ENCODE assay signal across 9 cellular contexts in genomic region chr17:2084766-2085647, GRCh38. TPM values are rescaled to one million over a fixed set of nuclear protein-coding genes. Genes with fewer than 3 reads are reported as not detected.
A peak's percentile ranks its signal among the peaks of the same experiment; 100 is the strongest.
DNase-seq lines count a peak whose midpoint lies in the region; ATAC-seq and TF ChIP-seq lines count a peak whose summit lies in the region.
"Had no signal": no experiment of that assay in that cellular context is flagged by ENCODE, and none has a peak within 500 bp of the region (broad histone marks: within the 10 kb centered on the region; RNA-seq: fewer than 3 reads in every experiment).

No MANE protein-coding gene starts in this region.

- peaks cover 0 to 82% (median 0%) of the 10 kb centered on the region in 11 experiments; a peak in 8 of 22 replicates for H4K20me1 ChIP-seq in BLaER1 treated with 17β-estradiol and CSF1 and Interleukin-3, amounts not matched to agents 10 nM and 100 nM
- no peaks in the 10 kb centered on the region for H4K20me1 ChIP-seq in Karpas-422 (ENCODE audit: insufficient read depth, low read depth, low read length)

- POLR2A ChIA-PET in RWPE1 (lab: Yijun Ruan, JAX; ENCODE audit: low non-redundant PET): no interaction called here

- H3K27me3 ChIP-seq in BLaER1 treated with 17β-estradiol and CSF1 and Interleukin-3, amounts not matched to agents 10 nM and 100 nM: no peaks in the 10 kb centered on the region
- no peaks in the 10 kb centered on the region for H3K27me3 ChIP-seq in ovary
- H3K27me3 ChIP-seq in Karpas-422 (ENCODE audit: low read length): no peaks in the 10 kb centered on the region

- TF ChIP-seq POLR2A in ovary (IDR thresholded peaks at IDR 0.05): no peak

- 13 to 21% (median 15%) methylated on average over 13 of the region's 13 CpGs for WGBS in ovary, 3 donors

- peak overlapping the region in 7 of 11 experiments; percentile 22 to 82 (median 51); a peak in 9 of 22 replicates for H3K9ac ChIP-seq in BLaER1 treated with 17β-estradiol and CSF1 and Interleukin-3, amounts not matched to agents 10 nM and 100 nM
- H3K9ac ChIP-seq in Karpas-422 (ENCODE audit: low read length): no peak overlapping the region

- H3K36me3 ChIP-seq in BLaER1 treated with 17β-estradiol and CSF1 and Interleukin-3, amounts not matched to agents 10 nM and 100 nM: peaks cover 21 to 57% (median 34%) of the 10 kb centered on the region in 11 experiments
- H3K36me3 ChIP-seq in ovary (no peaks in the 10 kb centered on the region), Karpas-422 (ENCODE audit: insufficient read depth, low read length) (no peaks in the 10 kb centered on the region)

- H3K27ac ChIP-seq in BLaER1 treated with 17β-estradiol and CSF1 and Interleukin-3, amounts not matched to agents 10 nM and 100 nM: peak overlapping the region in 7 of 11 experiments; percentile 72 to 91 (median 88); a peak in 12 of 22 replicates
- H3K27ac ChIP-seq in RWPE1 (peak overlapping the region; percentile 62), ovary (peak overlapping the region; percentile 4 to 62), Karpas-422 (ENCODE audit: low read length) (no peak overlapping the region)

- no peaks in the 10 kb centered on the region for H3K9me2 ChIP-seq in Karpas-422 (replicated peaks; ENCODE audit: insufficient read depth, low read length)

- intact Hi-C loops in ovary (cut with DNase I): no loop called here

- peak; percentile 25 for DNase-seq in RWPE1 (ENCODE audit: low spot score)
- DNase-seq in fibroblast of the aortic adventitia (ENCODE audit: low read depth): peak; percentile 92
- DNase-seq in ovary: peak; percentile 79 to 89 (median 81)
- DNase-seq in stimulated activated naive CD4-positive, alpha-beta T cell (lab: John Stamatoyannopoulos, UW): no peak
- no peak for DNase-seq in Karpas-422
- DNase-seq in stimulated activated CD4-positive, alpha-beta T cell treated with anti-CD3 and anti-CD28 coated beads, Interleukin-2, amount 100 ng/mL, for 24 hours: no peak
- DNase-seq: activated CD8-positive, alpha-beta memory T cell treated with anti-CD3 and anti-CD28 coated beads, Interleukin-2, amount 50 U/mL, for 48 hours had no signal

- TF ChIP-seq CTCF in RWPE1 (conservative IDR thresholded peaks at IDR 0.05; ENCODE audit: low read depth) (no peak), fibroblast of the aortic adventitia (IDR thresholded peaks at IDR 0.05; ENCODE audit: insufficient read depth, low read length) (no peak), ovary (IDR thresholded peaks at IDR 0.05) (no peak)

- no peaks in the 10 kb centered on the region for H3K9me3 ChIP-seq in BLaER1 treated with 17β-estradiol and CSF1 and Interleukin-3, amounts not matched to agents 10 nM and 100 nM (replicated peaks in 1 of 11)
- H3K9me3 ChIP-seq in ovary (no peaks in the 10 kb centered on the region), Karpas-422 (ENCODE audit: low read length) (no peaks in the 10 kb centered on the region)

- ATAC-seq in GM19324 (IDR thresholded peaks at IDR 0.05; ENCODE audit: low FRiP score, unreplicated experiment): no peak

- no peaks in the 10 kb centered on the region for H3K79me2 ChIP-seq in Karpas-422 (ENCODE audit: low read length)

- CTCF ChIA-PET in RWPE1 (lab: Yijun Ruan, JAX): interaction anchor here (0.6 to 2.2 kb wide), 3 partner anchors 8 to 160 kb away, joined by 5 to 9 read pairs (median 6); no protein-coding TSS in a partner anchor

- peaks cover 68 to 91% (median 85%) of the 10 kb centered on the region in 10 experiments for H3K4me1 ChIP-seq in BLaER1 treated with 17β-estradiol and CSF1 and Interleukin-3, amounts not matched to agents 10 nM and 100 nM
- H3K4me1 ChIP-seq in ovary (ENCODE audit: insufficient read depth) (peaks cover 27% of the 10 kb centered on the region), Karpas-422 (ENCODE audit: low read length) (peaks cover 44% of the 10 kb centered on the region)

- TF ChIP-seq EP300 in ovary (IDR thresholded peaks at IDR 0.05): no peak

- H2AFZ ChIP-seq in Karpas-422 (ENCODE audit: low read length): no peak overlapping the region

- H3K4me2 ChIP-seq in BLaER1 treated with 17β-estradiol and CSF1 and Interleukin-3, amounts not matched to agents 10 nM and 100 nM: peak overlapping the region; percentile 93 to 99 (median 95)
- no peak overlapping the region for H3K4me2 ChIP-seq in Karpas-422 (ENCODE audit: low read depth, low read length, poor library complexity, severe bottlenecking)

- H3K4me3 ChIP-seq in BLaER1 treated with 17β-estradiol and CSF1 and Interleukin-3, amounts not matched to agents 10 nM and 100 nM: no peak overlapping the region; a peak in 1 of 20 replicates
- H3K4me3 ChIP-seq in fibroblast of the aortic adventitia (ENCODE audit: low read depth, low read length) (no peak overlapping the region), ovary (no peak overlapping the region), Karpas-422 (ENCODE audit: low read length) (no peak overlapping the region)

RNA-seq across cellular contexts. Expression of gene HIC1, which starts 30.1 kb away (rescaled TPM):
- 36.4 and 57.6 TPM in 2 replicates for total RNA-seq in fibroblast of the aortic adventitia (ENCODE audit: low replicate concordance)
- 100 to 1,000 TPM in 1 of 7 donors, 10 to 100 TPM in 6; 35.0 to 108 (median 68.0) TPM for total RNA-seq in ovary
- 10 to 100 TPM in 1 of 2 donors, 1 to 10 TPM in 1; 3.9 to 16.3 TPM for polyA plus RNA-seq in ovary
- 3.2 and 13.9 TPM in 2 replicates for total RNA-seq in Karpas-422 (2014; rRNA removed; shearing (Covaris generic); ENCODE audit: low replicate concordance)

RNA-seq across cellular contexts. Expression of gene OVCA2, which starts 43.2 kb away (rescaled TPM):
- total RNA-seq in fibroblast of the aortic adventitia (ENCODE audit: low replicate concordance) (38.8 and 39.9 TPM in 2 replicates), ovary (10 to 100 TPM; 19.1 to 26.4 (median 21.2) TPM)
- 10 to 100 TPM; 13.2 to 28.3 TPM for polyA plus RNA-seq in ovary
- 49.1 and 50.2 TPM in 2 replicates for total RNA-seq in Karpas-422 (2014; rRNA removed; shearing (Covaris generic); ENCODE audit: low replicate concordance)

RNA-seq across cellular contexts. Expression of gene DPH1, which starts 55.1 kb away (rescaled TPM):
- 28.8 and 50.5 TPM in 2 replicates for total RNA-seq in fibroblast of the aortic adventitia (ENCODE audit: low replicate concordance)
- 10 to 100 TPM; 42.4 to 77.7 (median 46.0) TPM for total RNA-seq in ovary
- 10 to 100 TPM; 27.5 to 47.2 TPM for polyA plus RNA-seq in ovary
- 37.5 and 41.9 TPM in 2 replicates for total RNA-seq in Karpas-422 (2014; rRNA removed; shearing (Covaris generic); ENCODE audit: low replicate concordance)

RNA-seq across cellular contexts. Expression of gene RTN4RL1, which starts 59.9 kb away (rescaled TPM):
- total RNA-seq in fibroblast of the aortic adventitia (ENCODE audit: low replicate concordance) (0.27 and 0.90 TPM in 2 replicates), ovary (1 to 10 TPM in 5 of 7 donors, under 1 TPM in 1, not detected in 1; 0.92 to 4.1 (median 1.9) TPM)
- polyA plus RNA-seq in ovary: under 1 TPM; 0.30 to 0.42 TPM
- 0.11 and 0.30 TPM in 2 replicates for total RNA-seq in Karpas-422 (2014; rRNA removed; shearing (Covaris generic); ENCODE audit: low replicate concordance)

Comparison
In these comparisons a context has a peak if more than half of its experiments do, and no peak if none do; other contexts are left out.
1. DNase-seq: peak in RWPE1 (single experiment), fibroblast of the aortic adventitia (single experiment) and ovary (5 of 5); none in stimulated activated naive CD4-positive, alpha-beta T cell (0 of 6), Karpas-422 (single experiment) and stimulated activated CD4-positive, alpha-beta T cell treated with anti-CD3 and anti-CD28 coated beads, Interleukin-2, amount 100 ng/mL, for 24 hours (0 of 2).